8 cellular contexts compared by ENCODE assay signal in genomic region chr1:36397083-36397377, GRCh38. TPM values are rescaled to one million over a fixed set of nuclear protein-coding genes. Genes with fewer than 3 reads are reported as not detected.
DNase-seq lines count a peak whose midpoint lies in the region; ATAC-seq and TF ChIP-seq lines count a peak whose summit lies in the region.

No MANE protein-coding gene starts in this region.

- peak overlapping the region; percentile 79 for H3K9ac ChIP-seq in rectal smooth muscle tissue (ENCODE audit: low read length)

- DNase-seq in activated gamma-delta T cell treated with Interleukin-2 at 50 U/mL for 16 hours: peak; percentile 17
- no peak for DNase-seq in activated gamma-delta T cell (lab: John Stamatoyannopoulos, UW)
- DNase-seq in fibroblast of the aortic adventitia (ENCODE audit: low read depth): no peak
- DNase-seq in HCEC 1CT: no peak
- DNase-seq in stimulated activated CD4-positive, alpha-beta T cell treated with anti-CD3 and anti-CD28 coated beads, Interleukin-2, amount 100 ng/mL, for 24 hours: no peak

- no peaks in the 10 kb centered on the region for H3K27me3 ChIP-seq in rectal smooth muscle tissue (ENCODE audit: control insufficient read depth, insufficient read depth, low read length)

- H3K4me3 ChIP-seq in fibroblast of the aortic adventitia (ENCODE audit: low read depth, low read length) (peak overlapping the region; percentile 90), rectal smooth muscle tissue (ENCODE audit: low read length) (peak overlapping the region; percentile 65)

- no peak for TF ChIP-seq CTCF in fibroblast of the aortic adventitia (IDR thresholded peaks at IDR 0.05; ENCODE audit: insufficient read depth, low read length)

- ATAC-seq in SK-N-SH treated with all-trans-retinoic acid at 6 μM for 48 hours (peak; percentile 77), GM19351 (IDR thresholded peaks at IDR 0.05; ENCODE audit: unreplicated experiment) (no peak)

- no peaks in the 10 kb centered on the region for H3K4me1 ChIP-seq in rectal smooth muscle tissue (ENCODE audit: control insufficient read depth, insufficient read depth, low read length)

- peak overlapping the region; percentile 87 for H3K27ac ChIP-seq in rectal smooth muscle tissue (ENCODE audit: low read depth, low read length)

- H3K36me3 ChIP-seq in rectal smooth muscle tissue (ENCODE audit: control insufficient read depth, insufficient read depth, low read length): peaks cover 12% of the 10 kb centered on the region

TF ChIP-seq in SK-N-SH treated with all-trans-retinoic acid at 6 μM for 48 hours, 23 proteins besides CTCF, POLR2A, EP300 and RAD21:
- TF ChIP-seq ZNF8 (CRISPR knock-in tag; IDR thresholded peaks at IDR 0.05): no peak
- no peak for TF ChIP-seq GLIS3 (CRISPR knock-in tag; IDR thresholded peaks at IDR 0.05)
- TF ChIP-seq ZNF70 (CRISPR knock-in tag; IDR thresholded peaks at IDR 0.05): no peak
- no peak for TF ChIP-seq SNAI2 (CRISPR knock-in tag; IDR thresholded peaks at IDR 0.05)
- no peak for TF ChIP-seq CREB5 (CRISPR knock-in tag; IDR thresholded peaks at IDR 0.05; ENCODE audit: low read depth)
- no peak for TF ChIP-seq ZNF565 (CRISPR knock-in tag; conservative IDR thresholded peaks at IDR 0.05; ENCODE audit: low read depth)
- no peak for TF ChIP-seq TSHZ2 (CRISPR knock-in tag; IDR thresholded peaks at IDR 0.05)
- no peak for TF ChIP-seq ZFP3 (CRISPR knock-in tag; IDR thresholded peaks at IDR 0.05)
TF ChIP-seq in SK-N-SH treated with all-trans-retinoic acid at 6 μM for 48 hours: peak in this region for 0.

RNA-seq across cellular contexts. Expression of gene LSM10, which starts 0.7 kb away (rescaled TPM):
- 3.9 and 9.5 TPM in 2 replicates for total RNA-seq in fibroblast of the aortic adventitia (ENCODE audit: low replicate concordance)

RNA-seq across cellular contexts. Expression of gene STK40, which starts 11.3 kb away (rescaled TPM):
- 7.0 and 12.9 TPM in 2 replicates for total RNA-seq in fibroblast of the aortic adventitia (ENCODE audit: low replicate concordance)

RNA-seq across cellular contexts. Expression of gene OSCP1, which starts 53.2 kb away (rescaled TPM):
- total RNA-seq in fibroblast of the aortic adventitia (ENCODE audit: low replicate concordance): 2.7 and 8.7 TPM in 2 replicates
